In genomic region chr3:38150780-38151528, GRCh38 we compare ENCODE assay signal across 9 cellular contexts. TPM values are rescaled to one million over a fixed set of nuclear protein-coding genes. Genes with fewer than 3 reads are reported as not detected.
DNase-seq lines count a peak whose midpoint lies in the region; ATAC-seq and TF ChIP-seq lines count a peak whose summit lies in the region.
"Had no signal": no experiment of that assay in that cellular context is flagged by ENCODE, and none has a peak within 500 bp of the region (broad histone marks: within the 10 kb centered on the region; RNA-seq: fewer than 3 reads in every experiment).

No MANE protein-coding gene starts in this region.

- H3K9me3 ChIP-seq in CD8-positive, alpha-beta T cell (ENCODE audit: low read length) = peaks cover 5% of the 10 kb centered on the region
- H3K9me3 ChIP-seq in ovary = no peaks in the 10 kb centered on the region

- CTCF ChIA-PET in CD8-positive, alpha-beta T cell (lab: Charles Lee) = no interaction called here

- peaks cover 3% of the 10 kb centered on the region for H3K36me3 Mint-ChIP-seq in CD8-positive, alpha-beta T cell
- H3K36me3 Mint-ChIP-seq in IgD-negative memory B cell = no peaks in the 10 kb centered on the region
- peaks cover 0 to 12% (median 7%) of the 10 kb centered on the region in 3 donors for H3K36me3 Mint-ChIP-seq in naive thymus-derived CD8-positive, alpha-beta T cell

- H3K9me3 Mint-ChIP-seq in CD8-positive, alpha-beta T cell = peaks cover 15% of the 10 kb centered on the region
- H3K9me3 Mint-ChIP-seq in IgD-negative memory B cell = peaks cover 3 to 7% (median 5%) of the 10 kb centered on the region in 3 donors
- H3K9me3 Mint-ChIP-seq in naive thymus-derived CD8-positive, alpha-beta T cell = peaks cover 0 to 20% (median 10%) of the 10 kb centered on the region in 9 donors

- H3K4me3 Mint-ChIP-seq in CD8-positive, alpha-beta T cell = no peak overlapping the region
- peak overlapping the region in 1 of 4 donors; percentile 28 for H3K4me3 Mint-ChIP-seq in IgD-negative memory B cell
- H3K4me3 Mint-ChIP-seq in naive thymus-derived CD8-positive, alpha-beta T cell = no peak overlapping the region

- in situ Hi-C loops in brain microvascular endothelial cell (cut with HindIII; ENCODE audit: low pct_ligation_motif_present, low sequenced_read_pairs) = no loop called here

- no peak for TF ChIP-seq CTCF in CD8-positive, alpha-beta T cell (IDR thresholded peaks at IDR 0.05)
- TF ChIP-seq CTCF in brain microvascular endothelial cell (IDR thresholded peaks at IDR 0.05; ENCODE audit: low read depth, low read length, missing control alignments) = peak; percentile 29
- TF ChIP-seq CTCF in ovary (IDR thresholded peaks at IDR 0.05) = no peak

- no peak for ATAC-seq in CD8-positive, alpha-beta T cell
- no peak for ATAC-seq in naive thymus-derived CD8-positive, alpha-beta T cell
- ATAC-seq in Right ventricle myocardium inferior = no peak
- ATAC-seq in HG02798 (IDR thresholded peaks at IDR 0.05; ENCODE audit: poor library complexity, unreplicated experiment) = no peak

- H3K27me3 Mint-ChIP-seq in CD8-positive, alpha-beta T cell (ENCODE audit: low read depth) = no peaks in the 10 kb centered on the region
- no peaks in the 10 kb centered on the region for H3K27me3 Mint-ChIP-seq in IgD-negative memory B cell
- H3K27me3 Mint-ChIP-seq in naive thymus-derived CD8-positive, alpha-beta T cell = no peaks in the 10 kb centered on the region

- H3K27ac ChIP-seq in CD8-positive, alpha-beta T cell (ENCODE audit: low read depth, low read length) = no peak overlapping the region
- H3K27ac ChIP-seq in brain microvascular endothelial cell = no peak overlapping the region
- H3K27ac ChIP-seq in ovary = no peak overlapping the region

- intact Hi-C loops in CD8-positive, alpha-beta T cell (cut with DNase I, micrococcal nuclease) = no loop called here
- intact Hi-C loops in Right ventricle myocardium inferior (cut with DNase I) (no loop called here), ovary (cut with DNase I) (no loop called here)

- no peak for TF ChIP-seq EP300 in ovary (IDR thresholded peaks at IDR 0.05)

- no peak for DNase-seq in CD8-positive, alpha-beta T cell
- DNase-seq in brain microvascular endothelial cell (no peak), Right ventricle myocardium inferior (ENCODE audit: missing footprints) (no peak), ovary (no peak), midbrain (lab: John Stamatoyannopoulos, UW) (no peak)
- no peak for DNase-seq in naive thymus-derived CD8-positive, alpha-beta T cell
- DNase-seq: NCI-H1694 had no signal

- POLR2A ChIA-PET in CD8-positive, alpha-beta T cell (lab: Charles Lee) = interaction anchor here (0.9 to 1.3 kb wide), 2 partner anchors 14 kb away, joined by 3 to 7 read pairs; partner anchors contain the start of genes ACAA1 and OXSR1
- POLR2A ChIA-PET in naive thymus-derived CD8-positive, alpha-beta T cell (lab: Charles Lee) = no interaction called here

- no peaks in the 10 kb centered on the region for H3K36me3 ChIP-seq in CD8-positive, alpha-beta T cell (ENCODE audit: insufficient read depth, low read length)
- H3K36me3 ChIP-seq in brain microvascular endothelial cell (replicated peaks) (no peaks in the 10 kb centered on the region), ovary (no peaks in the 10 kb centered on the region)

- WGBS in ovary, 3 donors = 71 to 78% (median 78%) methylated on average over 3 of the region's 3 CpGs

- peak overlapping the region; percentile 75 for H3K27ac Mint-ChIP-seq in CD8-positive, alpha-beta T cell
- peak overlapping the region in 2 of 3 donors; percentile 6 to 39 for H3K27ac Mint-ChIP-seq in IgD-negative memory B cell
- H3K27ac Mint-ChIP-seq in naive thymus-derived CD8-positive, alpha-beta T cell = peak overlapping the region in 6 of 10 donors; percentile 7 to 87 (median 62)

- H3K4me1 Mint-ChIP-seq in CD8-positive, alpha-beta T cell (ENCODE audit: low read depth) = peaks cover 26% of the 10 kb centered on the region
- H3K4me1 Mint-ChIP-seq in IgD-negative memory B cell = peaks cover 22 to 33% (median 28%) of the 10 kb centered on the region in 3 donors
- H3K4me1 Mint-ChIP-seq in naive thymus-derived CD8-positive, alpha-beta T cell = peaks cover 10 to 66% (median 22%) of the 10 kb centered on the region in 4 donors

- no peaks in the 10 kb centered on the region for H3K27me3 ChIP-seq in CD8-positive, alpha-beta T cell (ENCODE audit: insufficient read depth, low read length)
- H3K27me3 ChIP-seq in brain microvascular endothelial cell (replicated peaks) = no peaks in the 10 kb centered on the region
- no peaks in the 10 kb centered on the region for H3K27me3 ChIP-seq in ovary

- no peak for TF ChIP-seq POLR2A in ovary (IDR thresholded peaks at IDR 0.05)

- H3K4me1 ChIP-seq in CD8-positive, alpha-beta T cell (ENCODE audit: insufficient read depth, low read length) = peaks cover 9% of the 10 kb centered on the region
- H3K4me1 ChIP-seq in ovary (ENCODE audit: insufficient read depth) = no peaks in the 10 kb centered on the region

- no peak overlapping the region for H3K4me3 ChIP-seq in CD8-positive, alpha-beta T cell (ENCODE audit: low read depth, low read length)
- H3K4me3 ChIP-seq in brain microvascular endothelial cell (ENCODE audit: low read depth, low read length) = no peak overlapping the region
- H3K4me3 ChIP-seq in ovary = no peak overlapping the region

RNA-seq across cellular contexts. Expression of gene MYD88, which starts 12.5 kb away (rescaled TPM):
- total RNA-seq in CD8-positive, alpha-beta T cell = 10 to 100 TPM; 32.2 to 32.7 TPM
- polyA plus RNA-seq in IgD-negative memory B cell = 83.0 TPM
- 10 to 100 TPM; 40.6 to 44.7 TPM for total RNA-seq in naive thymus-derived CD8-positive, alpha-beta T cell
- polyA plus RNA-seq in naive thymus-derived CD8-positive, alpha-beta T cell = 10 to 100 TPM; 54.5 to 73.9 (median 71.8) TPM
- 8.8 TPM for total RNA-seq in Right ventricle myocardium inferior
- total RNA-seq in ovary = 10 to 100 TPM; 12.8 to 32.5 (median 24.0) TPM
- 10 to 100 TPM; 19.1 to 58.9 TPM for polyA plus RNA-seq in ovary

RNA-seq across cellular contexts. Expression of gene ACAA1, which starts 14.0 kb away (rescaled TPM):
- total RNA-seq in CD8-positive, alpha-beta T cell = 10 to 100 TPM; 49.4 to 49.9 TPM
- polyA plus RNA-seq in IgD-negative memory B cell (41.8 TPM), ovary (10 to 100 TPM; 41.3 to 42.7 TPM)
- total RNA-seq in naive thymus-derived CD8-positive, alpha-beta T cell = 10 to 100 TPM; 81.0 to 84.3 TPM
- polyA plus RNA-seq in naive thymus-derived CD8-positive, alpha-beta T cell = 10 to 100 TPM; 53.5 to 64.8 (median 55.6) TPM
- total RNA-seq in Right ventricle myocardium inferior (116 TPM), ovary (10 to 100 TPM; 27.1 to 50.4 (median 44.9) TPM)

RNA-seq across cellular contexts. Expression of gene OXSR1, which starts 14.4 kb away (rescaled TPM):
- total RNA-seq in CD8-positive, alpha-beta T cell = 10 to 100 TPM; 45.4 to 45.6 TPM
- polyA plus RNA-seq in IgD-negative memory B cell = 13.0 TPM
- 10 to 100 TPM; 40.3 to 40.8 TPM for total RNA-seq in naive thymus-derived CD8-positive, alpha-beta T cell
- 10 to 100 TPM; 12.9 to 14.0 (median 13.1) TPM for polyA plus RNA-seq in naive thymus-derived CD8-positive, alpha-beta T cell
- total RNA-seq in Right ventricle myocardium inferior = 24.6 TPM
- total RNA-seq in ovary = 10 to 100 TPM; 17.0 to 41.1 (median 29.4) TPM
- 10 to 100 TPM; 12.4 to 24.9 TPM for polyA plus RNA-seq in ovary

Comparison
In these comparisons a context has a peak if more than half of its experiments do, and no peak if none do; other contexts are left out.
1. H3K27ac Mint-ChIP-seq: peak in every context shown above with its lines; median percentile 75 in CD8-positive, alpha-beta T cell; 62 in naive thymus-derived CD8-positive, alpha-beta T cell; 22 in IgD-negative memory B cell.